ENCODE assay signal across 1 cellular context in genomic region chr10:99531696-99532050, GRCh38.
TF ChIP-seq lines count a peak whose summit lies in the region.

No MANE protein-coding gene starts in this region.

TF ChIP-seq in WTC11, 78 proteins besides CTCF, POLR2A, EP300 and RAD21 (continued from another document):
- TF ChIP-seq STAT6 (CRISPR knock-in tag; conservative IDR thresholded peaks at IDR 0.05; ENCODE audit: low read depth), result no peak
- TF ChIP-seq NR2C2 (CRISPR knock-in tag; IDR thresholded peaks at IDR 0.05), result no peak
- TF ChIP-seq ATF1 (CRISPR knock-in tag; IDR thresholded peaks at IDR 0.05), result no peak
- TF ChIP-seq ZNF281 (CRISPR knock-in tag; IDR thresholded peaks at IDR 0.05), result no peak
- TF ChIP-seq E2F4 (CRISPR knock-in tag; IDR thresholded peaks at IDR 0.05; ENCODE audit: borderline replicate concordance, low read depth), result no peak
- TF ChIP-seq ZNF423 (CRISPR knock-in tag; IDR thresholded peaks at IDR 0.05), result no peak
- TF ChIP-seq RELA (CRISPR knock-in tag; IDR thresholded peaks at IDR 0.05; ENCODE audit: borderline replicate concordance), result no peak
- TF ChIP-seq JUN (CRISPR knock-in tag; IDR thresholded peaks at IDR 0.05), result no peak
- no peak for TF ChIP-seq HMGXB4 (CRISPR knock-in tag; IDR thresholded peaks at IDR 0.05)
